ENCODE assay signal across 8 cellular contexts in the genomic region with DNA sequence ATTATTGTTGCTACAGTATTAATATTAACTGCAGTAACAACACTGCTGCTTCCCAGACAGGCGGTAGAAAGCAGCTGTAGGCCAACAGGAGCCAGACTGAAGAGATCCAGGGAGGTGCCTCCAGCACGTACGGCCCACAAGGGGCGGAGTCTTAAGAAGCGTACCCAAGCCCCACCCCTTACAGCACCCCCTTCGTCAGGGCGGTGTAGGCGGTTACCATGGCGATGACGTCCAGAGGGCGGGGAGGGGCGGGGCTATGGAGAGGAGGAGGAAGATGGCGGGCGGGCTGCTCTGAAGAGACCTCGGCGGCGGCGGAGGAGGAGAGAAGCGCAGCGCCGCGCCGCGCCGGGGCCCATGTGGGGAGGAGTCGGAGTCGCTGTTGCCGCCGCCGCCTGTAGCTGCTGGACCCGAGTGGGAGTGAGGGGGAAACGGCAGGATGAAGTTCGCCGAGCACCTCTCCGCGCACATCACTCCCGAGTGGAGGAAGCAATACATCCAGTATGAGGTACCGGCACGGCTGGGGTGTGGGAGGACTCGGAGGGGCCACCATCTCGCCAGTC. TPM values are rescaled to one million over a fixed set of nuclear protein-coding genes. Genes with fewer than 3 reads are reported as not detected.
A peak's percentile ranks its signal among the peaks of the same experiment; 100 is the strongest.
DNase-seq lines count a peak whose midpoint lies in the region; ATAC-seq lines count a peak whose summit lies in the region.

A gene (plus strand): TSS at position 257 of the 560 bp plus-strand sequence. CDS start 180 bp downstream, at position 437.

- peak; percentile 99 for DNase-seq in COLO668 (lab: John Stamatoyannopoulos, UW; ENCODE audit: unreplicated experiment)
- DNase-seq in HS-27A (ENCODE audit: low read depth): peak; percentile 93
- DNase-seq in NK-92 (lab: John Stamatoyannopoulos, UW; ENCODE audit: unreplicated experiment): peak; percentile 98
- peak; percentile 95 to 97 for DNase-seq in activated CD8-positive, alpha-beta memory T cell treated with anti-CD3 and anti-CD28 coated beads for 1 hour (ENCODE audit: extremely low read depth in 1 of 2, low read depth in 1 of 2)
- peak; percentile 97 for DNase-seq in effector CD8-positive, alpha-beta T cell (lab: John Stamatoyannopoulos, UW)
- peak; percentile 99 for DNase-seq in lung microvascular endothelial cell (ENCODE audit: low read depth in 2 of 2)
- peak; percentile 97 to 99 (median 97) for DNase-seq in stimulated activated CD4-positive, alpha-beta T cell treated with anti-CD3 and anti-CD28 coated beads, TNF-alpha, amount 100 ng/mL, for 48 hours (ENCODE audit: low read depth in 3 of 3)

- ATAC-seq in GM19467 (IDR thresholded peaks at IDR 0.05; ENCODE audit: unreplicated experiment): peak; percentile 97

RNA-seq across cellular contexts. Expression of the gene that starts here (rescaled TPM):
- 21.8 and 25.9 TPM in 2 replicates for total RNA-seq in lung microvascular endothelial cell

Comparison
In these comparisons a context has a peak if more than half of its experiments do, and no peak if none do; other contexts are left out.
1. Peak in every context shown above with its lines: DNase-seq and ATAC-seq.